1 cellular context compared by ENCODE assay signal in the genomic region with DNA sequence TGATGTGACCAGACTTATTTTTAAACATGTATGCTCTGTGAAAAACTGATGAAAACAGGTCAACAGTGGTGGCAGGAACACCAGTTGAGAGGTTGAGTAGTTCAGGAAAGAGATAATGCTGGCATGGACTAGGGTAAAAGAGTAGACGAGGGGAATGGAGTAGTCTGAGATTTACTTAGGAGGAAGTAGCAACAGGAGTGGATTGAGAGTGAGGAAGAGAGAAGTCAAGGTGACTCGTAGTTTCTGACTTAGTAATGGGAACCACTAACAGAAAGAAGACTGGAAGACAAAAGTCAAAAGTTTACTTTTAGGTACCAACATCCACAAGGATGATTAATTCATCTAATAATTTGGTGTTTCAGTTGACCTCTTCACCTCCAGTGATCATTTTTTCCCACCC.
TF ChIP-seq lines count a peak whose summit lies in the region.

No MANE protein-coding gene starts in this region.

TF ChIP-seq in endothelial cell of umbilical vein, 7 proteins besides CTCF, POLR2A, EP300 and RAD21:
- TF ChIP-seq JUN (IDR thresholded peaks at IDR 0.05; ENCODE audit: borderline replicate concordance, insufficient read depth, insufficient read length, low read depth) = no peak
- TF ChIP-seq MYC (IDR thresholded peaks at IDR 0.05; ENCODE audit: low read depth, low read length) = no peak
- TF ChIP-seq EZH2 (IDR thresholded peaks at IDR 0.05; ENCODE audit: borderline replicate concordance, low read depth, low read length, severe bottlenecking) = no peak
- TF ChIP-seq FOS (IDR thresholded peaks at IDR 0.05; ENCODE audit: borderline replicate concordance, insufficient read depth, low read length) = peak; percentile 9
- TF ChIP-seq MAX (IDR thresholded peaks at IDR 0.05; ENCODE audit: insufficient read depth, insufficient read length) = no peak
